2 cellular contexts compared by ENCODE assay signal in genomic region chr16:4249546-4249945, GRCh38.
TF ChIP-seq lines count a peak whose summit lies in the region.

No MANE protein-coding gene starts in this region.

TF ChIP-seq in WTC11, 78 proteins besides CTCF, POLR2A, EP300 and RAD21:
- TF ChIP-seq E2F4 (CRISPR knock-in tag; IDR thresholded peaks at IDR 0.05; ENCODE audit: borderline replicate concordance, low read depth): no peak
- no peak for TF ChIP-seq ATF3 (CRISPR knock-in tag; conservative IDR thresholded peaks at IDR 0.05)
- TF ChIP-seq ZBTB43 (CRISPR knock-in tag; IDR thresholded peaks at IDR 0.05): no peak
- TF ChIP-seq OVOL2 (CRISPR knock-in tag; IDR thresholded peaks at IDR 0.05; ENCODE audit: borderline replicate concordance): no peak
- TF ChIP-seq NFATC4 (CRISPR knock-in tag; IDR thresholded peaks at IDR 0.05): no peak
- no peak for TF ChIP-seq USF2 (CRISPR knock-in tag; IDR thresholded peaks at IDR 0.05)
- TF ChIP-seq ATF6 (CRISPR knock-in tag; IDR thresholded peaks at IDR 0.05): no peak
- no peak for TF ChIP-seq CREB1 (CRISPR knock-in tag; IDR thresholded peaks at IDR 0.05)
- no peak for TF ChIP-seq ZNF671 (CRISPR knock-in tag; IDR thresholded peaks at IDR 0.05)
- no peak for TF ChIP-seq USF1 (CRISPR knock-in tag; IDR thresholded peaks at IDR 0.05)
- TF ChIP-seq MYBL2 (CRISPR knock-in tag; IDR thresholded peaks at IDR 0.05): no peak
- no peak for TF ChIP-seq NR2C2 (CRISPR knock-in tag; IDR thresholded peaks at IDR 0.05)
TF ChIP-seq in WTC11: peak in this region for 0.

TF ChIP-seq in SK-N-SH, 30 proteins besides CTCF, POLR2A, EP300 and RAD21 (continued from another document):
- no peak for TF ChIP-seq POLR2AphosphoS5 (IDR thresholded peaks at IDR 0.05; ENCODE audit: low read depth, low read length)
- TF ChIP-seq NFIC (IDR thresholded peaks at IDR 0.05; ENCODE audit: borderline replicate concordance): no peak
- TF ChIP-seq JUND (IDR thresholded peaks at IDR 0.05): no peak
- TF ChIP-seq NRF1 (IDR thresholded peaks at IDR 0.05; ENCODE audit: low read depth, low read length): no peak
- no peak for TF ChIP-seq FOXM1 (IDR thresholded peaks at IDR 0.05; ENCODE audit: low read depth)
- TF ChIP-seq EZH2phosphoT487 (IDR thresholded peaks at IDR 0.05; ENCODE audit: borderline replicate concordance, low read depth): no peak
- no peak for TF ChIP-seq SMC3 (IDR thresholded peaks at IDR 0.05; ENCODE audit: low read depth, low read length)
- TF ChIP-seq SIN3A (IDR thresholded peaks at IDR 0.05; ENCODE audit: borderline replicate concordance, low read depth, low read length): no peak
- no peak for TF ChIP-seq TEAD4 (IDR thresholded peaks at IDR 0.05; ENCODE audit: borderline replicate concordance, insufficient read depth)
- TF ChIP-seq YY1 (IDR thresholded peaks at IDR 0.05; ENCODE audit: low read depth): no peak
- TF ChIP-seq USF2 (IDR thresholded peaks at IDR 0.05; ENCODE audit: borderline replicate concordance, low read depth, low read length): no peak
- no peak for TF ChIP-seq TCF12 (IDR thresholded peaks at IDR 0.05)
- TF ChIP-seq PBX3 (IDR thresholded peaks at IDR 0.05): no peak
- TF ChIP-seq USF1 (IDR thresholded peaks at IDR 0.05; ENCODE audit: borderline replicate concordance, low read depth): no peak
